Comparison of ENCODE assay signal across 23 cellular contexts in genomic region chr2:9356336-9356735, GRCh38.
DNase-seq lines count a peak whose midpoint lies in the region; ATAC-seq and TF ChIP-seq lines count a peak whose summit lies in the region.
"Had no signal": no experiment of that assay in that cellular context is flagged by ENCODE, and none has a peak within 500 bp of the region (broad histone marks: within the 10 kb centered on the region; RNA-seq: fewer than 3 reads in every experiment).

No MANE protein-coding gene starts in this region.

- H3K9me3 ChIP-seq in A673 (ENCODE audit: low read depth, low read length, poor library complexity, severe bottlenecking) = no peaks in the 10 kb centered on the region
- H3K9me3 ChIP-seq: A549; BLaER1 treated with 17β-estradiol and CSF1 and Interleukin-3, amounts not matched to agents 10 nM and 100 nM; body of pancreas; left lung; pancreas had no signal

- peak overlapping the region; percentile 20 for H3K4me3 ChIP-seq in A673 (ENCODE audit: low read depth, low read length, poor library complexity, severe bottlenecking)
- H3K4me3 ChIP-seq: A549; BLaER1 treated with 17β-estradiol and CSF1 and Interleukin-3, amounts not matched to agents 10 nM and 100 nM; body of pancreas; coronary artery; left lung; pancreas had no signal

- peaks cover 60% of the 10 kb centered on the region for H3K36me3 ChIP-seq in A673 (ENCODE audit: insufficient read depth, low read length, poor library complexity, severe bottlenecking)

- POLR2A ChIA-PET in A673 (lab: Charles Lee; ENCODE audit: low non-redundant PET) (no interaction called here), WTC11 (lab: Charles Lee) (no interaction called here)

- H3K36me3 Mint-ChIP-seq in WTC11 (peaks cover 23% of the 10 kb centered on the region; the same call in 1 of the 2 replicates), glutamatergic neuron (ENCODE audit: unreplicated experiment) (peaks cover 5% of the 10 kb centered on the region)
- H3K36me3 Mint-ChIP-seq: activated naive CD8-positive, alpha-beta T cell treated with anti-CD3 and anti-CD28 coated beads for 36 hours; naive thymus-derived CD8-positive, alpha-beta T cell had no signal

- BruUV-seq in A673 (replicated peaks; lab: Mats Ljungman, UMichigan) = no TSS peak

- CTCF ChIA-PET in A673 (lab: Charles Lee) = interaction anchor here (0.9 kb wide), 1 partner anchor 15 kb away, joined by 3 read pairs; no protein-coding TSS in a partner anchor
- CTCF ChIA-PET in WTC11 (lab: Charles Lee) = interaction anchor here (0.6 to 1.9 kb wide), 3 partner anchors 15 to 434 kb away, joined by 4 to 9 read pairs (median 8); no protein-coding TSS in a partner anchor

- H3K27ac ChIP-seq in A673 (ENCODE audit: low read depth, low read length, poor library complexity, severe bottlenecking) = no peak overlapping the region
- H3K27ac ChIP-seq: A549; BLaER1 treated with 17β-estradiol and CSF1 and Interleukin-3, amounts not matched to agents 10 nM and 100 nM; body of pancreas; coronary artery; pancreas had no signal

- peak; percentile 60 for ATAC-seq in WTC11
- ATAC-seq in HG03460 (IDR thresholded peaks at IDR 0.05; ENCODE audit: unreplicated experiment) = no peak
- no peak for ATAC-seq in GM18909 (IDR thresholded peaks at IDR 0.05; ENCODE audit: poor library complexity, unreplicated experiment)
- ATAC-seq in GM21447 (IDR thresholded peaks at IDR 0.05; ENCODE audit: unreplicated experiment) = no peak
- ATAC-seq: A549; body of pancreas; left lung; naive thymus-derived CD8-positive, alpha-beta T cell; T-helper 17 cell had no signal

- peaks cover 9% of the 10 kb centered on the region for H3K4me1 ChIP-seq in A673 (ENCODE audit: insufficient read depth, low read length, poor library complexity, severe bottlenecking)
- H3K4me1 ChIP-seq: A549, body of pancreas, left lung, pancreas had no signal

- TF ChIP-seq CTCF in A673 (conservative IDR thresholded peaks at IDR 0.05; ENCODE audit: low read depth, low read length) (no peak), WTC11 (IDR thresholded peaks at IDR 0.05) (no peak), glutamatergic neuron (IDR thresholded peaks at IDR 0.05; ENCODE audit: partially characterized antibody, unreplicated experiment) (no peak)

- no peak overlapping the region for H3K4me3 Mint-ChIP-seq in WTC11
- no peak overlapping the region for H3K4me3 Mint-ChIP-seq in glutamatergic neuron (ENCODE audit: unreplicated experiment)
- H3K4me3 Mint-ChIP-seq: activated naive CD8-positive, alpha-beta T cell treated with anti-CD3 and anti-CD28 coated beads for 36 hours; naive thymus-derived CD8-positive, alpha-beta T cell; T-helper 17 cell had no signal

- no peaks in the 10 kb centered on the region for H3K27me3 ChIP-seq in A673 (replicated peaks; ENCODE audit: insufficient read depth, low read depth, low read length, poor library complexity)
- H3K27me3 ChIP-seq: BLaER1 treated with 17β-estradiol and CSF1 and Interleukin-3, amounts not matched to agents 10 nM and 100 nM; body of pancreas; left lung; pancreas had no signal

- H3K27ac Mint-ChIP-seq in WTC11 = no peak overlapping the region
- no peak overlapping the region for H3K27ac Mint-ChIP-seq in glutamatergic neuron (ENCODE audit: unreplicated experiment)
- H3K27ac Mint-ChIP-seq: activated naive CD8-positive, alpha-beta T cell treated with anti-CD3 and anti-CD28 coated beads for 36 hours; naive thymus-derived CD8-positive, alpha-beta T cell; T-helper 17 cell had no signal

- intact Hi-C loops in A673 (cut with micrococcal nuclease; ENCODE audit: unreplicated experiment) = no loop called here

- no peaks in the 10 kb centered on the region for H3K27me3 Mint-ChIP-seq in WTC11 (ENCODE audit: low read depth)
- H3K27me3 Mint-ChIP-seq in glutamatergic neuron (ENCODE audit: unreplicated experiment) = peaks cover 2% of the 10 kb centered on the region

- DNase-seq in A673 (ENCODE audit: low spot score) = peak; percentile 55
- DNase-seq in NCI-H146 (lab: John Stamatoyannopoulos, UW) = peak; percentile 64
- no peak for DNase-seq in WTC11 (ENCODE audit: low spot score)
- peak; percentile 33 for DNase-seq in glutamatergic neuron
- DNase-seq in activated CD4-positive, alpha-beta T cell treated with anti-CD3 and anti-CD28 coated beads, Interleukin-2, amount 50 U/mL, for 1 hour = no peak
- DNase-seq: activated naive CD8-positive, alpha-beta T cell treated with anti-CD3 and anti-CD28 coated beads for 36 hours; body of pancreas; Calu3; HCEC 1CT; left lung; naive thymus-derived CD8-positive, alpha-beta T cell; NCI-H1048; NCI-H2029 treated with DMSO at 0.1 percent for 48 hours; NCI-H510A; pancreas; substantia nigra; T-helper 17 cell had no signal

- peaks cover 29% of the 10 kb centered on the region for H3K4me1 Mint-ChIP-seq in WTC11
- H3K4me1 Mint-ChIP-seq in glutamatergic neuron (ENCODE audit: low read depth, unreplicated experiment) = peaks cover 4% of the 10 kb centered on the region
- H3K4me1 Mint-ChIP-seq: activated naive CD8-positive, alpha-beta T cell treated with anti-CD3 and anti-CD28 coated beads for 36 hours; naive thymus-derived CD8-positive, alpha-beta T cell had no signal

- no peaks in the 10 kb centered on the region for H3K9me3 Mint-ChIP-seq in WTC11
- no peaks in the 10 kb centered on the region for H3K9me3 Mint-ChIP-seq in glutamatergic neuron (ENCODE audit: unreplicated experiment)
- H3K9me3 Mint-ChIP-seq: activated naive CD8-positive, alpha-beta T cell treated with anti-CD3 and anti-CD28 coated beads for 36 hours; naive thymus-derived CD8-positive, alpha-beta T cell had no signal

TF ChIP-seq in WTC11, 78 proteins besides CTCF, POLR2A, EP300 and RAD21 (continues in another document):
- no peak for TF ChIP-seq ARID4B (CRISPR knock-in tag; IDR thresholded peaks at IDR 0.05; ENCODE audit: borderline replicate concordance)
- no peak for TF ChIP-seq ATF1 (CRISPR knock-in tag; IDR thresholded peaks at IDR 0.05)
- no peak for TF ChIP-seq OVOL2 (CRISPR knock-in tag; IDR thresholded peaks at IDR 0.05; ENCODE audit: borderline replicate concordance)
- no peak for TF ChIP-seq PREB (CRISPR knock-in tag; IDR thresholded peaks at IDR 0.05; ENCODE audit: borderline replicate concordance)
- TF ChIP-seq RORB (CRISPR knock-in tag; IDR thresholded peaks at IDR 0.05) = no peak
- TF ChIP-seq IRF1 (CRISPR knock-in tag; IDR thresholded peaks at IDR 0.05) = no peak
- TF ChIP-seq CDX4 (CRISPR knock-in tag; IDR thresholded peaks at IDR 0.05; ENCODE audit: borderline replicate concordance) = no peak

Comparison
In these comparisons a context has a peak if more than half of its experiments do, and no peak if none do; other contexts are left out.
1. DNase-seq: peak in A673 (single experiment), NCI-H146 (single experiment) and glutamatergic neuron (single experiment); none in WTC11 (single experiment) and activated CD4-positive, alpha-beta T cell treated with anti-CD3 and anti-CD28 coated beads, Interleukin-2, amount 50 U/mL, for 1 hour (single experiment).